14 cellular contexts compared by ENCODE assay signal in genomic region chr2:23597687-23598086, GRCh38.
DNase-seq lines count a peak whose midpoint lies in the region; ATAC-seq and TF ChIP-seq lines count a peak whose summit lies in the region.
"Had no signal": no experiment of that assay in that cellular context is flagged by ENCODE, and none has a peak within 500 bp of the region (broad histone marks: within the 10 kb centered on the region; RNA-seq: fewer than 3 reads in every experiment).

No MANE protein-coding gene starts in this region.

- H3K4me3 ChIP-seq in breast epithelium, result no peak overlapping the region
- H3K4me3 ChIP-seq in lower lobe of right lung, result no peak overlapping the region
- H3K4me3 ChIP-seq in transverse colon, result no peak overlapping the region
- no peak overlapping the region for H3K4me3 ChIP-seq in testis
- H3K4me3 ChIP-seq: HAP-1 had no signal

- no peak overlapping the region for H3K27ac Mint-ChIP-seq in MCF 10A (ENCODE audit: low read depth, unreplicated experiment)
- H3K27ac Mint-ChIP-seq: CD14-positive monocyte; CD8-positive, alpha-beta T cell had no signal

- no peak for TF ChIP-seq POLR2A in breast epithelium (IDR thresholded peaks at IDR 0.05)
- TF ChIP-seq POLR2A in transverse colon (IDR thresholded peaks at IDR 0.05), result no peak
- no peak for TF ChIP-seq POLR2A in testis (IDR thresholded peaks at IDR 0.05)

- no peaks in the 10 kb centered on the region for H3K9me3 Mint-ChIP-seq in MCF 10A (ENCODE audit: unreplicated experiment)
- H3K9me3 Mint-ChIP-seq: CD8-positive, alpha-beta T cell had no signal

- ATAC-seq in lower lobe of right lung (no peak), sciatic nerve (no peak), left colon (no peak)
- ATAC-seq: CD8-positive, alpha-beta T cell had no signal

- in situ Hi-C loops in transverse colon (cut with MboI; ENCODE audit: low pct_ligation_motif_present in 1 of 4, low pct_unique_long_range_greater_than_20kb in 1 of 4, low sequenced_read_pairs in 3 of 4), result no loop called here

- TF ChIP-seq CTCF in breast epithelium (IDR thresholded peaks at IDR 0.05), result no peak
- TF ChIP-seq CTCF in MCF 10A (IDR thresholded peaks at IDR 0.05; ENCODE audit: unreplicated experiment), result no peak
- TF ChIP-seq CTCF in lower lobe of right lung (IDR thresholded peaks at IDR 0.05), result no peak
- no peak for TF ChIP-seq CTCF in transverse colon (IDR thresholded peaks at IDR 0.05)
- no peak for TF ChIP-seq CTCF in testis (IDR thresholded peaks at IDR 0.05)

- no peaks in the 10 kb centered on the region for H3K27me3 Mint-ChIP-seq in MCF 10A (ENCODE audit: insufficient read depth, unreplicated experiment)

- H3K27ac ChIP-seq in breast epithelium (peak overlapping the region; percentile 36 to 52), lower lobe of right lung (no peak overlapping the region), transverse colon (peak overlapping the region in 3 of 4 donors; percentile 13 to 29 (median 21)), testis (no peak overlapping the region)
- H3K27ac ChIP-seq: 22Rv1 had no signal

- POLR2A ChIA-PET in MCF 10A (lab: Yijun Ruan, JAX), result no interaction called here

- no peaks in the 10 kb centered on the region for H3K36me3 ChIP-seq in breast epithelium
- H3K36me3 ChIP-seq in lower lobe of right lung, result no peaks in the 10 kb centered on the region
- no peaks in the 10 kb centered on the region for H3K36me3 ChIP-seq in transverse colon
- H3K36me3 ChIP-seq in testis (ENCODE audit: low read depth, missing control alignments), result no peaks in the 10 kb centered on the region
- H3K36me3 ChIP-seq: HAP-1 had no signal

- H3K9me3 ChIP-seq in breast epithelium (no peaks in the 10 kb centered on the region), lower lobe of right lung (no peaks in the 10 kb centered on the region), transverse colon (no peaks in the 10 kb centered on the region), testis (no peaks in the 10 kb centered on the region)
- H3K9me3 ChIP-seq: Caco-2, HAP-1 had no signal

- CTCF ChIA-PET in MCF 10A (lab: Yijun Ruan, JAX), result no interaction called here

- H3K4me3 Mint-ChIP-seq in MCF 10A (ENCODE audit: unreplicated experiment), result no peak overlapping the region
- H3K4me3 Mint-ChIP-seq: CD14-positive monocyte; CD8-positive, alpha-beta T cell had no signal

- peaks cover 8% of the 10 kb centered on the region for H3K4me1 Mint-ChIP-seq in MCF 10A (ENCODE audit: insufficient read depth, unreplicated experiment)
- H3K4me1 Mint-ChIP-seq: CD14-positive monocyte had no signal

- DNase-seq in breast epithelium (ENCODE audit: low spot score in 2 of 2) (no peak), MCF 10A (ENCODE audit: unreplicated experiment) (no peak), lower lobe of right lung (peak; percentile 24), sciatic nerve (ENCODE audit: low spot score) (peak; percentile 37), transverse colon (no peak), testis (no peak), NCI-H187 (lab: John Stamatoyannopoulos, UW) (no peak), left colon (no peak)
- DNase-seq: Caco-2; CD8-positive, alpha-beta T cell; GF-D8 had no signal

- H3K27me3 ChIP-seq in breast epithelium (no peaks in the 10 kb centered on the region), lower lobe of right lung (ENCODE audit: low read depth) (no peaks in the 10 kb centered on the region), transverse colon (no peaks in the 10 kb centered on the region), testis (no peaks in the 10 kb centered on the region)

- peaks cover 0 to 10% of the 10 kb centered on the region in 2 donors for H3K4me1 ChIP-seq in breast epithelium
- H3K4me1 ChIP-seq in lower lobe of right lung, result no peaks in the 10 kb centered on the region
- peaks cover 3 to 41% (median 27%) of the 10 kb centered on the region in 4 donors for H3K4me1 ChIP-seq in transverse colon
- peaks cover 15% of the 10 kb centered on the region for H3K4me1 ChIP-seq in testis
- H3K4me1 ChIP-seq: Caco-2, HAP-1 had no signal

- WGBS in transverse colon (ENCODE audit: low coverage in 1 of 2), 2 donors, result 94% methylated on average over 9 of the region's 9 CpGs; no CpG with 5 or more reads in 1 of the 2 donors
- WGBS in testis, 2 donors, result 96 to 97% methylated on average over 6 to 9 of the region's 9 CpGs

- BruUV-seq in MCF 10A (replicated peaks; lab: Mats Ljungman, UMichigan), result no TSS peak

- intact Hi-C loops in breast epithelium (cut with DNase I; ENCODE audit: low total_unique reads) (no loop called here), MCF 10A (cut with micrococcal nuclease) (no loop called here), lower lobe of right lung (cut with DNase I) (no loop called here), sciatic nerve (cut with DNase I) (no loop called here), transverse colon (cut with DNase I; ENCODE audit: low total_unique reads) (no loop called here), testis (cut with DNase I; ENCODE audit: low total_unique reads) (no loop called here), left colon (cut with DNase I, micrococcal nuclease) (no loop called here)

- TF ChIP-seq EP300 in transverse colon (IDR thresholded peaks at IDR 0.05; ENCODE audit: low read depth), result no peak

- H3K36me3 Mint-ChIP-seq in MCF 10A (ENCODE audit: insufficient read depth, unreplicated experiment), result no peaks in the 10 kb centered on the region
- H3K36me3 Mint-ChIP-seq: CD14-positive monocyte; CD8-positive, alpha-beta T cell had no signal

Comparison
In these comparisons a context has a peak if more than half of its experiments do, and no peak if none do; other contexts are left out.
1. DNase-seq: peak in lower lobe of right lung (single experiment) and sciatic nerve (single experiment); none in breast epithelium (0 of 2), MCF 10A (single experiment), transverse colon (single experiment), testis (single experiment), NCI-H187 (0 of 2) and left colon (0 of 2).
2. H3K27ac ChIP-seq: peak in breast epithelium (2 of 2) and transverse colon (3 of 4); none in lower lobe of right lung (single experiment) and testis (0 of 2).